30 cellular contexts compared by ENCODE assay signal in genomic region chr11:1858154-1858553, GRCh38. TPM values are rescaled to one million over a fixed set of nuclear protein-coding genes. Genes with fewer than 3 reads are reported as not detected.
A peak's percentile ranks its signal among the peaks of the same experiment; 100 is the strongest.
DNase-seq lines count a peak whose midpoint lies in the region; ATAC-seq and TF ChIP-seq lines count a peak whose summit lies in the region.
"Had no signal": no experiment of that assay in that cellular context is flagged by ENCODE, and none has a peak within 500 bp of the region (broad histone marks: within the 10 kb centered on the region; RNA-seq: fewer than 3 reads in every experiment).

No MANE protein-coding gene starts in this region.

- no peaks in the 10 kb centered on the region for H3K36me3 Mint-ChIP-seq in natural killer cell
- no peaks in the 10 kb centered on the region for H3K36me3 Mint-ChIP-seq in natural killer cell treated with Interleukin-12 subunit alpha and Interleukin-12 subunit beta and Interleukin-15 and Interleukin-18, amount 100 ng/mL, for 72 hours

- H3K4me1 Mint-ChIP-seq in natural killer cell, result peaks cover 3 to 32% of the 10 kb centered on the region in 2 donors
- peaks cover under 1 to 17% of the 10 kb centered on the region in 2 donors for H3K4me1 Mint-ChIP-seq in natural killer cell treated with Interleukin-12 subunit alpha and Interleukin-12 subunit beta and Interleukin-15 and Interleukin-18, amount 100 ng/mL, for 72 hours (ENCODE audit: low read depth in 2 of 2)
- H3K4me1 Mint-ChIP-seq: neural crest cell had no signal

- no peak overlapping the region for H3K9ac ChIP-seq in OCI-LY3 (ENCODE audit: low read length)
- H3K9ac ChIP-seq: parathyroid adenoma had no signal

- peaks cover 72% of the 10 kb centered on the region for H3K36me3 ChIP-seq in OCI-LY3 (replicated peaks; ENCODE audit: low read depth, low read length)
- H3K36me3 ChIP-seq in right lobe of liver, result no peaks in the 10 kb centered on the region
- H3K36me3 ChIP-seq: esophagus squamous epithelium, uterus had no signal

- H3K27me3 Mint-ChIP-seq in natural killer cell (ENCODE audit: low read depth in 2 of 2), result no peaks in the 10 kb centered on the region
- H3K27me3 Mint-ChIP-seq in natural killer cell treated with Interleukin-12 subunit alpha and Interleukin-12 subunit beta and Interleukin-15 and Interleukin-18, amount 100 ng/mL, for 72 hours, result no peaks in the 10 kb centered on the region
- H3K27me3 Mint-ChIP-seq: activated CD4-positive, alpha-beta T cell treated with anti-CD3 and anti-CD28 coated beads for 36 hours; activated CD8-positive, alpha-beta T cell treated with anti-CD3 and anti-CD28 coated beads for 36 hours; central memory CD8-positive, alpha-beta T cell; stimulated activated naive CD8-positive, alpha-beta T cell treated with anti-CD3 and anti-CD28 coated beads, Interleukin-15, amount 100 ng/mL, for 72 hours had no signal

- intact Hi-C loops in natural killer cell (cut with micrococcal nuclease) (no loop called here), right lobe of liver (cut with DNase I) (no loop called here)

- peak overlapping the region; percentile 9 to 64 for H3K27ac Mint-ChIP-seq in natural killer cell
- H3K27ac Mint-ChIP-seq in natural killer cell treated with Interleukin-12 subunit alpha and Interleukin-12 subunit beta and Interleukin-15 and Interleukin-18, amount 100 ng/mL, for 72 hours, result peak overlapping the region in 1 of 2 donors; percentile 8
- H3K27ac Mint-ChIP-seq: activated CD4-positive, alpha-beta T cell treated with anti-CD3 and anti-CD28 coated beads for 36 hours; activated CD8-positive, alpha-beta T cell treated with anti-CD3 and anti-CD28 coated beads for 36 hours; activated T-helper 1 cell treated with anti-CD3 and anti-CD28 coated beads, Interleukin-12 subunit alpha, Interleukin-12 subunit beta, Interleukin-2, Interleukin-4 antibody, amounts not matched to agents 30 ng/mL and 10 ng/mL and 1 ng/mL, durations not matched to agents 14 hours and 24 hours and 36 hours had no signal

- no peaks in the 10 kb centered on the region for H3K9me3 ChIP-seq in OCI-LY3 (ENCODE audit: insufficient read depth, low read length)
- H3K9me3 ChIP-seq in right lobe of liver, result no peaks in the 10 kb centered on the region
- H3K9me3 ChIP-seq: esophagus squamous epithelium, uterus had no signal

- no peak overlapping the region for H3K4me3 Mint-ChIP-seq in natural killer cell
- H3K4me3 Mint-ChIP-seq in natural killer cell treated with Interleukin-12 subunit alpha and Interleukin-12 subunit beta and Interleukin-15 and Interleukin-18, amount 100 ng/mL, for 72 hours, result no peak overlapping the region
- H3K4me3 Mint-ChIP-seq: activated CD4-positive, alpha-beta T cell treated with anti-CD3 and anti-CD28 coated beads for 36 hours; activated CD8-positive, alpha-beta T cell treated with anti-CD3 and anti-CD28 coated beads for 36 hours; activated T-helper 1 cell treated with anti-CD3 and anti-CD28 coated beads, Interleukin-12 subunit alpha, Interleukin-12 subunit beta, Interleukin-2, Interleukin-4 antibody, amounts not matched to agents 30 ng/mL and 10 ng/mL and 1 ng/mL, durations not matched to agents 14 hours and 24 hours and 36 hours; central memory CD8-positive, alpha-beta T cell; neural crest cell; stimulated activated naive CD8-positive, alpha-beta T cell treated with anti-CD3 and anti-CD28 coated beads, Interleukin-15, amount 100 ng/mL, for 72 hours had no signal

- H3K27ac ChIP-seq in OCI-LY3 (ENCODE audit: low read length), result no peak overlapping the region
- no peak overlapping the region for H3K27ac ChIP-seq in right lobe of liver
- H3K27ac ChIP-seq: esophagus squamous epithelium, foreskin keratinocyte, HL-60, parathyroid adenoma, PC-9, uterus, VCaP had no signal

- DNase-seq in natural killer cell (no peak), right lobe of liver (no peak), NCI-H2081 treated with DMSO at 0.1 percent for 48 hours (lab: John Stamatoyannopoulos, UW) (no peak), NCI-H187 (lab: John Stamatoyannopoulos, UW) (no peak), superior temporal gyrus (ENCODE audit: extremely low spot score) (no peak)
- no peak for DNase-seq in natural killer cell treated with Interleukin-12 subunit alpha and Interleukin-12 subunit beta and Interleukin-15 and Interleukin-18, amount 100 ng/mL, for 72 hours (ENCODE audit: low spot score)
- no peak for DNase-seq in NK-92 treated with Interleukin-12 subunit alpha and Interleukin-12 subunit beta, amount 100 ng/mL, for 24 hours (lab: John Stamatoyannopoulos, UW)
- DNase-seq: activated CD4-positive, alpha-beta T cell treated with anti-CD3 and anti-CD28 coated beads for 36 hours; activated CD8-positive, alpha-beta memory T cell treated with anti-CD3 and anti-CD28 coated beads, Interleukin-2, amount 50 U/mL, for 48 hours; activated CD8-positive, alpha-beta T cell treated with anti-CD3 and anti-CD28 coated beads for 36 hours; activated naive CD4-positive, alpha-beta T cell treated with Interleukin-2 at 50 U/mL for 16 hours; esophagus squamous epithelium; foreskin keratinocyte; H7; PC-9; retina; SHP77 treated with DMSO at 0.1 percent for 48 hours; stimulated activated CD4-positive, alpha-beta T cell treated with anti-CD3 and anti-CD28 coated beads, Interleukin-1b, Interleukin-23, amount 100 ng/mL, for 48 hours; stimulated activated naive CD8-positive, alpha-beta T cell treated with anti-CD3 and anti-CD28 coated beads, Interleukin-15, amount 100 ng/mL, for 72 hours; uterus had no signal

- no peak for TF ChIP-seq POLR2A in right lobe of liver (IDR thresholded peaks at IDR 0.05)

- no peak overlapping the region for H2AFZ ChIP-seq in OCI-LY3 (ENCODE audit: low read depth, low read length)
- H2AFZ ChIP-seq: parathyroid adenoma, PC-9 had no signal

- peaks cover 90% of the 10 kb centered on the region for H4K20me1 ChIP-seq in OCI-LY3 (ENCODE audit: insufficient read depth, low read length)

- 50% methylated on average over 1 of the region's 9 CpGs for WGBS in right lobe of liver (ENCODE audit: insufficient coverage, low coverage, low lambda C conversion rate, missing lambda C conversion rate)

- H3K27me3 ChIP-seq in OCI-LY3 (ENCODE audit: low read depth, low read length) (no peaks in the 10 kb centered on the region), right lobe of liver (no peaks in the 10 kb centered on the region)
- H3K27me3 ChIP-seq: esophagus squamous epithelium, uterus had no signal

- H3K4me1 ChIP-seq in OCI-LY3 (ENCODE audit: low read length) (peaks cover 37% of the 10 kb centered on the region), right lobe of liver (no peaks in the 10 kb centered on the region)
- H3K4me1 ChIP-seq: foreskin keratinocyte, parathyroid adenoma, uterus had no signal

- peak overlapping the region; percentile 79 for H3K4me2 ChIP-seq in OCI-LY3 (ENCODE audit: low read length)
- H3K4me2 ChIP-seq: PC-9, smooth muscle cell had no signal

- peaks cover 99% of the 10 kb centered on the region for H3K79me2 ChIP-seq in OCI-LY3 (ENCODE audit: low read length)
- H3K79me2 ChIP-seq: parathyroid adenoma had no signal

- ATAC-seq in natural killer cell, result no peak
- ATAC-seq in natural killer cell treated with Interleukin-12 subunit alpha and Interleukin-12 subunit beta and Interleukin-15 and Interleukin-18, amount 100 ng/mL, for 72 hours, result no peak
- peak; percentile 17 to 56 (median 24) for ATAC-seq in right lobe of liver
- ATAC-seq: activated CD4-positive, alpha-beta T cell treated with anti-CD3 and anti-CD28 coated beads for 36 hours; activated CD8-positive, alpha-beta T cell treated with anti-CD3 and anti-CD28 coated beads for 36 hours; foreskin keratinocyte; stimulated activated naive CD8-positive, alpha-beta T cell treated with anti-CD3 and anti-CD28 coated beads, Interleukin-15, amount 100 ng/mL, for 72 hours had no signal

- H3K4me3 ChIP-seq in OCI-LY3 (ENCODE audit: low read length) (peak overlapping the region; percentile 22), right lobe of liver (no peak overlapping the region)
- H3K4me3 ChIP-seq: esophagus squamous epithelium, PC-9, smooth muscle cell, uterus had no signal

- no peaks in the 10 kb centered on the region for H3K9me3 Mint-ChIP-seq in natural killer cell
- H3K9me3 Mint-ChIP-seq in natural killer cell treated with Interleukin-12 subunit alpha and Interleukin-12 subunit beta and Interleukin-15 and Interleukin-18, amount 100 ng/mL, for 72 hours, result no peaks in the 10 kb centered on the region
- H3K9me3 Mint-ChIP-seq: activated CD8-positive, alpha-beta T cell treated with anti-CD3 and anti-CD28 coated beads for 36 hours; activated T-helper 1 cell treated with anti-CD3 and anti-CD28 coated beads, Interleukin-12 subunit alpha, Interleukin-12 subunit beta, Interleukin-2, Interleukin-4 antibody, amounts not matched to agents 30 ng/mL and 10 ng/mL and 1 ng/mL, durations not matched to agents 14 hours and 24 hours and 36 hours; central memory CD8-positive, alpha-beta T cell; neural crest cell; stimulated activated naive CD8-positive, alpha-beta T cell treated with anti-CD3 and anti-CD28 coated beads, Interleukin-15, amount 100 ng/mL, for 72 hours had no signal

- TF ChIP-seq CTCF in natural killer cell (IDR thresholded peaks at IDR 0.05) (no peak), OCI-LY3 (IDR thresholded peaks at IDR 0.05; ENCODE audit: low read depth, low read length) (no peak), right lobe of liver (IDR thresholded peaks at IDR 0.05) (no peak)

RNA-seq across cellular contexts. Expression of gene LSP1, which starts 5.3 kb away (rescaled TPM):
- total RNA-seq in natural killer cell, result 100 to 1,000 TPM; 487 to 595 (median 536) TPM
- total RNA-seq in natural killer cell treated with Interleukin-12 subunit alpha and Interleukin-12 subunit beta and Interleukin-15 and Interleukin-18, amount 100 ng/mL, for 72 hours, result 100 to 1,000 TPM; 240 to 358 TPM
- total RNA-seq in right lobe of liver, result 10 to 100 TPM in 3 of 6 experiments, 1 to 10 TPM in 3; 2.3 to 20.6 (median 8.8) TPM
- total RNA-seq: lung microvascular endothelial cell, NCI-H460, neural crest cell had no signal

RNA-seq across cellular contexts. Expression of gene TNNI2, which starts 19.4 kb away (rescaled TPM):
- total RNA-seq in natural killer cell (1 to 10 TPM; 1.2 to 5.4 (median 3.6) TPM), right lobe of liver (1 to 10 TPM in 2 of 6 experiments, under 1 TPM in 1, not detected in 3; 0.31 to 1.9 (median 1.1) TPM)
- 1 to 10 TPM in 1 of 2 donors, not detected in 1; 1.4 TPM for total RNA-seq in natural killer cell treated with Interleukin-12 subunit alpha and Interleukin-12 subunit beta and Interleukin-15 and Interleukin-18, amount 100 ng/mL, for 72 hours
- total RNA-seq: activated CD4-positive, alpha-beta T cell treated with anti-CD3 and anti-CD28 coated beads for 36 hours; activated T-helper 1 cell treated with anti-CD3 and anti-CD28 coated beads, Interleukin-12 subunit alpha, Interleukin-12 subunit beta, Interleukin-2, Interleukin-4 antibody, amounts not matched to agents 30 ng/mL and 10 ng/mL and 1 ng/mL, durations not matched to agents 14 hours and 24 hours and 36 hours; H7; lung microvascular endothelial cell; NCI-H460; neural crest cell had no signal

RNA-seq across cellular contexts. Expression of gene SYT8, which starts 23.4 kb away (rescaled TPM):
- total RNA-seq in natural killer cell, result not detected
- not detected for total RNA-seq in natural killer cell treated with Interleukin-12 subunit alpha and Interleukin-12 subunit beta and Interleukin-15 and Interleukin-18, amount 100 ng/mL, for 72 hours
- under 1 TPM in 1 of 6 experiments, not detected in 5; 0.68 TPM for total RNA-seq in right lobe of liver
- total RNA-seq: activated CD4-positive, alpha-beta T cell treated with anti-CD3 and anti-CD28 coated beads for 36 hours; activated CD8-positive, alpha-beta T cell treated with anti-CD3 and anti-CD28 coated beads for 36 hours; activated T-helper 1 cell treated with anti-CD3 and anti-CD28 coated beads, Interleukin-12 subunit alpha, Interleukin-12 subunit beta, Interleukin-2, Interleukin-4 antibody, amounts not matched to agents 30 ng/mL and 10 ng/mL and 1 ng/mL, durations not matched to agents 14 hours and 24 hours and 36 hours; H7; lung microvascular endothelial cell; NCI-H460; neural crest cell had no signal

RNA-seq across cellular contexts. Expression of gene PRR33, which starts 33.5 kb away (rescaled TPM):
- total RNA-seq in natural killer cell, result under 1 TPM in 2 of 3 donors, not detected in 1; 0.14 to 0.32 TPM
- total RNA-seq in natural killer cell treated with Interleukin-12 subunit alpha and Interleukin-12 subunit beta and Interleukin-15 and Interleukin-18, amount 100 ng/mL, for 72 hours, result not detected
- total RNA-seq in right lobe of liver, result not detected
- total RNA-seq: esophagus squamous epithelium, foreskin keratinocyte, H7, lung microvascular endothelial cell, NCI-H460, neural crest cell, PC-9, smooth muscle cell, uterus had no signal

Comparison
In these comparisons a context has a peak if more than half of its experiments do, and no peak if none do; other contexts are left out.
1. ATAC-seq: peak in right lobe of liver (4 of 4); none in natural killer cell (0 of 3) and natural killer cell treated with Interleukin-12 subunit alpha and Interleukin-12 subunit beta and Interleukin-15 and Interleukin-18, amount 100 ng/mL, for 72 hours (0 of 2).
2. RNA of gene LSP1, which starts 5.3 kb away (total RNA-seq): 487 to 595 TPM in natural killer cell and 240 to 358 TPM in natural killer cell treated with Interleukin-12 subunit alpha and Interleukin-12 subunit beta and Interleukin-15 and Interleukin-18, amount 100 ng/mL, for 72 hours; 2.3 to 20.6 TPM in right lobe of liver; every median in the first group is over 10 times any median in the second.